16 cellular contexts compared by ENCODE assay signal in genomic region chr21:31185663-31186062, GRCh38.
DNase-seq lines count a peak whose midpoint lies in the region; ATAC-seq and TF ChIP-seq lines count a peak whose summit lies in the region.
"Had no signal": no experiment of that assay in that cellular context is flagged by ENCODE, and none has a peak within 500 bp of the region (broad histone marks: within the 10 kb centered on the region; RNA-seq: fewer than 3 reads in every experiment).

No MANE protein-coding gene starts in this region.

- CTCF ChIA-PET in activated CD8-positive, alpha-beta T cell treated with anti-CD3 and anti-CD28 coated beads, Interleukin-2, amount 10 ng/mL, durations not matched to agents 7 days and 5 days (lab: Charles Lee) = interaction anchor here (1.0 to 5.4 kb wide), 5 partner anchors 9 to 395 kb away, joined by 3 to 20 read pairs (median 5); no protein-coding TSS in a partner anchor

- H3K4me3 ChIP-seq in foreskin fibroblast (ENCODE audit: low read depth in 1 of 2, low read length in 2 of 2) = no peak overlapping the region
- H3K4me3 ChIP-seq: HAP-1, lung, upper lobe of right lung had no signal

- H3K4me1 Mint-ChIP-seq in activated T-cell treated with anti-CD3 and anti-CD28 coated beads, Interleukin-2, amount 50 U/mL, for 72 hours (ENCODE audit: low read depth) = peaks cover 90% of the 10 kb centered on the region
- H3K4me1 Mint-ChIP-seq in activated CD8-positive, alpha-beta T cell treated with anti-CD3 and anti-CD28 coated beads, Interleukin-2, amount 10 ng/mL, durations not matched to agents 7 days and 5 days (ENCODE audit: low read depth) = peaks cover 60% of the 10 kb centered on the region
- peaks cover 43% of the 10 kb centered on the region for H3K4me1 Mint-ChIP-seq in nephron progenitor cell

- no peak for ATAC-seq in activated T-cell treated with anti-CD3 and anti-CD28 coated beads, Interleukin-2, amount 50 U/mL, for 72 hours (replicated peaks in 1 of 2)
- no peak for ATAC-seq in activated CD8-positive, alpha-beta T cell treated with anti-CD3 and anti-CD28 coated beads, Interleukin-2, amount 10 ng/mL, durations not matched to agents 7 days and 5 days
- ATAC-seq: upper lobe of right lung had no signal

- H3K4me3 Mint-ChIP-seq in activated T-cell treated with anti-CD3 and anti-CD28 coated beads, Interleukin-2, amount 50 U/mL, for 72 hours = peak overlapping the region; percentile 68 to 89
- H3K4me3 Mint-ChIP-seq in activated CD8-positive, alpha-beta T cell treated with anti-CD3 and anti-CD28 coated beads, Interleukin-2, amount 10 ng/mL, durations not matched to agents 7 days and 5 days = peak overlapping the region; percentile 25
- no peak overlapping the region for H3K4me3 Mint-ChIP-seq in nephron progenitor cell

- H3K27ac Mint-ChIP-seq in activated T-cell treated with anti-CD3 and anti-CD28 coated beads, Interleukin-2, amount 50 U/mL, for 72 hours = peak overlapping the region; percentile 98
- H3K27ac Mint-ChIP-seq in activated CD8-positive, alpha-beta T cell treated with anti-CD3 and anti-CD28 coated beads, Interleukin-2, amount 10 ng/mL, durations not matched to agents 7 days and 5 days = peak overlapping the region; percentile 16
- H3K27ac Mint-ChIP-seq in nephron progenitor cell = peak overlapping the region; percentile 92

- POLR2A ChIA-PET in activated CD8-positive, alpha-beta T cell treated with anti-CD3 and anti-CD28 coated beads, Interleukin-2, amount 10 ng/mL, durations not matched to agents 7 days and 5 days (lab: Charles Lee) = no interaction called here

- TF ChIP-seq CTCF in nephron progenitor cell (IDR thresholded peaks at IDR 0.05) = no peak
- no peak for TF ChIP-seq CTCF in foreskin fibroblast (IDR thresholded peaks at IDR 0.05; ENCODE audit: low read depth, low read length)

- no peaks in the 10 kb centered on the region for H3K27me3 Mint-ChIP-seq in activated T-cell treated with anti-CD3 and anti-CD28 coated beads, Interleukin-2, amount 50 U/mL, for 72 hours (ENCODE audit: low read depth)
- no peaks in the 10 kb centered on the region for H3K27me3 Mint-ChIP-seq in activated CD8-positive, alpha-beta T cell treated with anti-CD3 and anti-CD28 coated beads, Interleukin-2, amount 10 ng/mL, durations not matched to agents 7 days and 5 days (ENCODE audit: low read depth)
- no peaks in the 10 kb centered on the region for H3K27me3 Mint-ChIP-seq in nephron progenitor cell (ENCODE audit: low read depth, poor library complexity)

- no peak for DNase-seq in activated T-cell treated with anti-CD3 and anti-CD28 coated beads, Interleukin-2, amount 50 U/mL, for 72 hours
- no peak for DNase-seq in activated T-cell treated with anti-CD3 and anti-CD28 coated beads, Interleukin-2, amount 50 U/mL, for 48 hours
- peak in 2 of 3 experiments; percentile 36 to 83 for DNase-seq in NCI-H1417 (lab: John Stamatoyannopoulos, UW)
- DNase-seq in activated CD8-positive, alpha-beta T cell treated with anti-CD3 and anti-CD28 coated beads, Interleukin-2, amount 10 ng/mL, durations not matched to agents 7 days and 5 days = no peak
- no peak for DNase-seq in nephron progenitor cell
- no peak for DNase-seq in foreskin fibroblast
- no peak for DNase-seq in stimulated activated CD4-positive, alpha-beta T cell treated with anti-CD3 and anti-CD28 coated beads, Interleukin-12 subunit alpha, Interleukin-12 subunit beta, amount 100 ng/mL, for 4 hours
- DNase-seq: activated CD8-positive, alpha-beta memory T cell treated with anti-CD3 and anti-CD28 coated beads for 24 hours; activated gamma-delta T cell; cerebellar nuclear complex; effector CD4-positive, alpha-beta T cell; NCI-H510A; SW 1271; upper lobe of right lung had no signal

- peaks cover 15 to 25% of the 10 kb centered on the region in 2 donors for H3K36me3 Mint-ChIP-seq in activated T-cell treated with anti-CD3 and anti-CD28 coated beads, Interleukin-2, amount 50 U/mL, for 72 hours (ENCODE audit: insufficient read depth in 2 of 2)
- H3K36me3 Mint-ChIP-seq in activated CD8-positive, alpha-beta T cell treated with anti-CD3 and anti-CD28 coated beads, Interleukin-2, amount 10 ng/mL, durations not matched to agents 7 days and 5 days (ENCODE audit: low read depth) = peaks cover 33% of the 10 kb centered on the region
- peaks cover 60% of the 10 kb centered on the region for H3K36me3 Mint-ChIP-seq in nephron progenitor cell (ENCODE audit: low read depth)

- H3K9me3 Mint-ChIP-seq in activated T-cell treated with anti-CD3 and anti-CD28 coated beads, Interleukin-2, amount 50 U/mL, for 72 hours = no peaks in the 10 kb centered on the region
- H3K9me3 Mint-ChIP-seq in activated CD8-positive, alpha-beta T cell treated with anti-CD3 and anti-CD28 coated beads, Interleukin-2, amount 10 ng/mL, durations not matched to agents 7 days and 5 days (ENCODE audit: insufficient read depth) = no peaks in the 10 kb centered on the region
- no peaks in the 10 kb centered on the region for H3K9me3 Mint-ChIP-seq in nephron progenitor cell

Comparison
In these comparisons a context has a peak if more than half of its experiments do, and no peak if none do; other contexts are left out.
1. DNase-seq: peak in NCI-H1417 (2 of 3); none in activated T-cell treated with anti-CD3 and anti-CD28 coated beads, Interleukin-2, amount 50 U/mL, for 72 hours (0 of 2), activated T-cell treated with anti-CD3 and anti-CD28 coated beads, Interleukin-2, amount 50 U/mL, for 48 hours (0 of 2), activated CD8-positive, alpha-beta T cell treated with anti-CD3 and anti-CD28 coated beads, Interleukin-2, amount 10 ng/mL, durations not matched to agents 7 days and 5 days (single experiment), nephron progenitor cell (single experiment), foreskin fibroblast (0 of 2) and stimulated activated CD4-positive, alpha-beta T cell treated with anti-CD3 and anti-CD28 coated beads, Interleukin-12 subunit alpha, Interleukin-12 subunit beta, amount 100 ng/mL, for 4 hours (single experiment).
2. H3K27ac Mint-ChIP-seq: peak in every context shown above with its lines; median percentile 98 in activated T-cell treated with anti-CD3 and anti-CD28 coated beads, Interleukin-2, amount 50 U/mL, for 72 hours; 92 in nephron progenitor cell; 16 in activated CD8-positive, alpha-beta T cell treated with anti-CD3 and anti-CD28 coated beads, Interleukin-2, amount 10 ng/mL, durations not matched to agents 7 days and 5 days.